1 cellular context compared by ENCODE assay signal in genomic region chr15:29223640-29224039, GRCh38.
TF ChIP-seq lines count a peak whose summit lies in the region.

No MANE protein-coding gene starts in this region.

TF ChIP-seq in H1, 55 proteins besides CTCF, POLR2A, EP300 and RAD21:
- no peak for TF ChIP-seq HDAC6 (IDR thresholded peaks at IDR 0.05; ENCODE audit: low read depth, low read length)
- TF ChIP-seq POU5F1 (IDR thresholded peaks at IDR 0.05; ENCODE audit: low read depth, low read length): no peak
- no peak for TF ChIP-seq CHD2 (IDR thresholded peaks at IDR 0.05; ENCODE audit: low read length)
- TF ChIP-seq ASH2L (IDR thresholded peaks at IDR 0.05; ENCODE audit: low read length): no peak
- no peak for TF ChIP-seq SP4 (IDR thresholded peaks at IDR 0.05; ENCODE audit: low read length)
- TF ChIP-seq PHF8 (conservative IDR thresholded peaks at IDR 0.05; ENCODE audit: low read depth, low read length): no peak
- no peak for TF ChIP-seq NRF1 (IDR thresholded peaks at IDR 0.05; ENCODE audit: low read depth, low read length)
- TF ChIP-seq CEBPB (IDR thresholded peaks at IDR 0.05; ENCODE audit: low read depth, low read length): no peak
- no peak for TF ChIP-seq ATF3 (IDR thresholded peaks at IDR 0.05; ENCODE audit: insufficient read depth, low read depth, low read length)
- TF ChIP-seq CHD1 (IDR thresholded peaks at IDR 0.05; ENCODE audit: low read depth, low read length): no peak
- TF ChIP-seq NANOG (IDR thresholded peaks at IDR 0.05; ENCODE audit: insufficient read depth, low read depth, low read length, poor library complexity, severe bottlenecking): no peak
- no peak for TF ChIP-seq BRCA1 (IDR thresholded peaks at IDR 0.05; ENCODE audit: low read depth, low read length)
